28 cellular contexts compared by ENCODE assay signal in genomic region chr5:102788788-102789187, GRCh38.
"Had no signal": no experiment of that assay in that cellular context is flagged by ENCODE, and none has a peak within 500 bp of the region (broad histone marks: within the 10 kb centered on the region; RNA-seq: fewer than 3 reads in every experiment).

No MANE protein-coding gene starts in this region.

- H3K36me3 Mint-ChIP-seq: natural killer cell had no signal

- H3K9me3 ChIP-seq: neutrophil, pancreas, prostate gland, suprapubic skin, testis, tibial artery, transverse colon, upper lobe of left lung, vagina had no signal

- H3K36me3 ChIP-seq: neutrophil, pancreas, prostate gland, suprapubic skin, tibial artery, transverse colon, upper lobe of left lung, vagina had no signal

- DNase-seq: naive thymus-derived CD4-positive, alpha-beta T cell; natural killer cell; nephron progenitor cell; nucleus accumbens; pancreas; right cardiac atrium; stimulated activated CD4-positive, alpha-beta T cell treated with anti-CD3 and anti-CD28 coated beads, Interleukin-15, amount 100 ng/mL, for 24 hours; stimulated activated CD4-positive, alpha-beta T cell treated with anti-CD3 and anti-CD28 coated beads, Interleukin-4, amount 100 ng/mL, for 1 hour; stimulated activated CD4-positive, alpha-beta T cell treated with anti-CD3 and anti-CD28 coated beads, Interleukin-4, amount 100 ng/mL, for 4 hours; stimulated activated CD8-positive, alpha-beta memory T cell treated with anti-CD3 and anti-CD28 coated beads, Interleukin-4, amount 100 ng/mL, for 48 hours; stimulated activated naive CD4-positive, alpha-beta T cell; stimulated activated naive CD8-positive, alpha-beta T cell treated with anti-CD3 and anti-CD28 coated beads, Interleukin-15, amount 100 ng/mL, for 72 hours; stimulated activated naive CD8-positive, alpha-beta T cell treated with anti-CD3 and anti-CD28 coated beads, Interleukin-15, Interleukin-2, amounts not matched to agents 100 U/mL and 50 U/mL, for 24 hours; substantia nigra; testis; tibial artery; transverse colon; upper lobe of left lung had no signal

- H3K9me3 Mint-ChIP-seq: naive thymus-derived CD4-positive, alpha-beta T cell; stimulated activated naive CD8-positive, alpha-beta T cell treated with anti-CD3 and anti-CD28 coated beads, Interleukin-15, amount 100 ng/mL, for 72 hours had no signal

- H3K4me3 Mint-ChIP-seq: naive thymus-derived CD4-positive, alpha-beta T cell; natural killer cell; nephron progenitor cell; neural crest cell; stimulated activated memory B cell treated with anti-CD40 and anti-IgM and Interleukin-4, amounts not matched to agents 10 μg/mL and 1 μg/mL and 100 μg/mL, for 72 hours; stimulated activated naive CD8-positive, alpha-beta T cell treated with anti-CD3 and anti-CD28 coated beads, Interleukin-15, amount 100 ng/mL, for 72 hours had no signal

- ATAC-seq: naive thymus-derived CD4-positive, alpha-beta T cell; natural killer cell; pancreas; right cardiac atrium; sciatic nerve; stimulated activated memory B cell treated with anti-CD40 and anti-IgM and Interleukin-4, amounts not matched to agents 10 μg/mL and 1 μg/mL and 100 μg/mL, for 72 hours; stimulated activated naive CD8-positive, alpha-beta T cell treated with anti-CD3 and anti-CD28 coated beads, Interleukin-15, amount 100 ng/mL, for 72 hours; stimulated activated naive CD8-positive, alpha-beta T cell treated with anti-CD3 and anti-CD28 coated beads, Interleukin-15, Interleukin-2, amounts not matched to agents 100 U/mL and 50 U/mL, for 24 hours had no signal

- H3K27me3 ChIP-seq: neutrophil, pancreas, suprapubic skin, testis, tibial artery, transverse colon, upper lobe of left lung, vagina had no signal

- H3K4me3 ChIP-seq: pancreas, prostate gland, skin epidermis, smooth muscle cell, suprapubic skin, testis, tibial artery, transverse colon, upper lobe of left lung, vagina had no signal

- FAIRE-seq: urothelium cell line had no signal

- H3K4me1 Mint-ChIP-seq: nephron progenitor cell; stimulated activated memory B cell treated with anti-CD40 and anti-IgM and Interleukin-4, amounts not matched to agents 10 μg/mL and 1 μg/mL and 100 μg/mL, for 72 hours had no signal

- H3K27me3 Mint-ChIP-seq: naive thymus-derived CD4-positive, alpha-beta T cell; stimulated activated memory B cell treated with anti-CD40 and anti-IgM and Interleukin-4, amounts not matched to agents 10 μg/mL and 1 μg/mL and 100 μg/mL, for 72 hours; stimulated activated naive CD8-positive, alpha-beta T cell treated with anti-CD3 and anti-CD28 coated beads, Interleukin-15, amount 100 ng/mL, for 72 hours had no signal

- H3K27ac ChIP-seq: neutrophil, pancreas, prostate gland, skin epidermis, suprapubic skin, testis, tibial artery, transverse colon, upper lobe of left lung, vagina had no signal

- H3K4me2 ChIP-seq: smooth muscle cell had no signal

- H3K27ac Mint-ChIP-seq: naive thymus-derived CD4-positive, alpha-beta T cell; natural killer cell; nephron progenitor cell; stimulated activated memory B cell treated with anti-CD40 and anti-IgM and Interleukin-4, amounts not matched to agents 10 μg/mL and 1 μg/mL and 100 μg/mL, for 72 hours; stimulated activated naive CD8-positive, alpha-beta T cell treated with anti-CD3 and anti-CD28 coated beads, Interleukin-15, amount 100 ng/mL, for 72 hours had no signal

- H3K4me1 ChIP-seq: pancreas, prostate gland, suprapubic skin, testis, vagina had no signal
